In the genomic region with DNA sequence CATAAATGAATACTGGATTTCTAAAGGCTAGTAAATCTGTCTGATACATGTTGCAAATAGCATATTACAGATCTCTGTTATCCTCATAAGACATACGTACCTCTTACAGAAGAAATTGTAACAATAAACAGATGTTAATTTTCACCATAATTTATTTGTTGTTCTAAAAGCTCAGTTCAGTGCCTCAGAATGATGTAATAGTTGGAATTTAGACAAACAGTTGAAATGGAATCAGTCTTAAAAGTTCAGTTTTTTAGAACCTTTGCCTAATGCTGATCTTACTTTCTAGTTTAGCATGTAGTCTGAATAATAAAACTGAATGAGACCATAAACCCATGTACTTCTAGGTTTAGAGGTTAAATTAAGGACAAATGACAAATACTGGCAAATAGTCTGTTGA, we compare ENCODE assay signal across 24 cellular contexts.
"Had no signal": no experiment of that assay in that cellular context is flagged by ENCODE, and none has a peak within 500 bp of the region (broad histone marks: within the 10 kb centered on the region; RNA-seq: fewer than 3 reads in every experiment).

No MANE protein-coding gene starts in this region.

- H3K4me1 ChIP-seq: body of pancreas, psoas muscle, tibial nerve had no signal

- DNase-seq: activated CD4-positive, alpha-beta memory T cell treated with anti-CD3 and anti-CD28 coated beads, Interleukin-2, amount 10 ng/mL, durations not matched to agents 7 days and 5 days; activated CD4-positive, alpha-beta T cell treated with anti-CD3 and anti-CD28 coated beads for 48 hours; activated CD4-positive, CD25-positive, alpha-beta regulatory T cell; activated CD8-positive, alpha-beta memory T cell treated with anti-CD3 and anti-CD28 coated beads, Interleukin-2, amount 10 ng/mL, durations not matched to agents 7 days and 5 days; activated naive CD4-positive, alpha-beta T cell; activated naive CD8-positive, alpha-beta T cell treated with anti-CD3 and anti-CD28 coated beads for 36 hours; body of pancreas; caudate nucleus; erythroblast; foreskin melanocyte; glutamatergic neuron; hypothalamus; left ventricle myocardium inferior; mammary epithelial cell; psoas muscle; right cardiac atrium; stimulated activated naive CD8-positive, alpha-beta T cell treated with anti-CD3 and anti-CD28 coated beads, Interleukin-15, Interleukin-2, amounts not matched to agents 100 U/mL and 50 U/mL, for 24 hours; T1000 had no signal

- H3K4me3 ChIP-seq: body of pancreas, left ventricle myocardium inferior, neural progenitor cell, psoas muscle, skin epidermis, tibial nerve had no signal

- H3K36me3 ChIP-seq: neural progenitor cell had no signal

- FAIRE-seq: colon, keratinocyte, urothelium cell line had no signal

- H3K4me2 ChIP-seq: neural progenitor cell had no signal

- H2AFZ ChIP-seq: neural progenitor cell had no signal

- H3K27me3 ChIP-seq: body of pancreas, neural progenitor cell, tibial nerve had no signal

- H3K27ac ChIP-seq: body of pancreas, left ventricle myocardium inferior, neural progenitor cell, psoas muscle, skin epidermis, tibial nerve had no signal

- H3K9me3 ChIP-seq: body of pancreas, left ventricle myocardium inferior, psoas muscle, tibial nerve had no signal

- ATAC-seq: activated CD8-positive, alpha-beta memory T cell treated with anti-CD3 and anti-CD28 coated beads, Interleukin-2, amount 10 ng/mL, durations not matched to agents 7 days and 5 days; body of pancreas; psoas muscle; stimulated activated naive CD8-positive, alpha-beta T cell treated with anti-CD3 and anti-CD28 coated beads, Interleukin-15, Interleukin-2, amounts not matched to agents 100 U/mL and 50 U/mL, for 24 hours had no signal

- H3K9ac ChIP-seq: neural progenitor cell had no signal
